Comparison of ENCODE assay signal across 19 cellular contexts in genomic region chr12:46657416-46658411, GRCh38.
DNase-seq lines count a peak whose midpoint lies in the region; ATAC-seq and TF ChIP-seq lines count a peak whose summit lies in the region.
"Had no signal": no experiment of that assay in that cellular context is flagged by ENCODE, and none has a peak within 500 bp of the region (broad histone marks: within the 10 kb centered on the region; RNA-seq: fewer than 3 reads in every experiment).

No MANE protein-coding gene starts in this region.

- H3K36me3 Mint-ChIP-seq in natural killer cell treated with Interleukin-12 subunit alpha and Interleukin-12 subunit beta and Interleukin-15 and Interleukin-18, amount 100 ng/mL, for 72 hours: no peaks in the 10 kb centered on the region

- no peak overlapping the region for H3K27ac Mint-ChIP-seq in natural killer cell treated with Interleukin-12 subunit alpha and Interleukin-12 subunit beta and Interleukin-15 and Interleukin-18, amount 100 ng/mL, for 72 hours
- H3K27ac Mint-ChIP-seq: activated naive CD4-positive, alpha-beta T cell treated with anti-CD3 and anti-CD28 coated beads, Interleukin-2, amount 50 U/mL, for 72 hours; CD8-positive, alpha-beta memory T cell; dendritic cell treated with granulocyte-macrophage colony-stimulating factor and Interleukin-4, amounts not matched to agents 40 ng/mL and 50 ng/mL, for 4 days had no signal

- H3K9me3 ChIP-seq in right cardiac atrium (ENCODE audit: control insufficient read depth, low read length) (no peaks in the 10 kb centered on the region), upper lobe of right lung (no peaks in the 10 kb centered on the region)

- H3K27ac ChIP-seq in right cardiac atrium (ENCODE audit: low read length) (peak overlapping the region; percentile 80), upper lobe of right lung (peak overlapping the region; percentile 7)
- H3K27ac ChIP-seq: 22Rv1, HL-60, VCaP had no signal

- no peaks in the 10 kb centered on the region for H3K27me3 ChIP-seq in right cardiac atrium (ENCODE audit: control insufficient read depth, insufficient read depth)
- H3K27me3 ChIP-seq in upper lobe of right lung: no peaks in the 10 kb centered on the region

- H3K4me1 ChIP-seq in right cardiac atrium (ENCODE audit: control insufficient read depth, insufficient read depth, low read length): peaks cover 4% of the 10 kb centered on the region
- H3K4me1 ChIP-seq in upper lobe of right lung: peaks cover 16% of the 10 kb centered on the region

- ATAC-seq in right cardiac atrium: peak; percentile 72 to 74
- no peak for ATAC-seq in upper lobe of right lung
- no peak for ATAC-seq in natural killer cell treated with Interleukin-12 subunit alpha and Interleukin-12 subunit beta and Interleukin-15 and Interleukin-18, amount 100 ng/mL, for 72 hours
- no peak for ATAC-seq in HG03095 (IDR thresholded peaks at IDR 0.05; ENCODE audit: unreplicated experiment)
- ATAC-seq in GM21619 (IDR thresholded peaks at IDR 0.05; ENCODE audit: unreplicated experiment): no peak
- ATAC-seq: activated naive CD4-positive, alpha-beta T cell treated with anti-CD3 and anti-CD28 coated beads, Interleukin-2, amount 50 U/mL, for 72 hours had no signal

- H3K9me3 Mint-ChIP-seq in natural killer cell treated with Interleukin-12 subunit alpha and Interleukin-12 subunit beta and Interleukin-15 and Interleukin-18, amount 100 ng/mL, for 72 hours: no peaks in the 10 kb centered on the region
- H3K9me3 Mint-ChIP-seq: CD8-positive, alpha-beta memory T cell; dendritic cell treated with granulocyte-macrophage colony-stimulating factor and Interleukin-4, amounts not matched to agents 40 ng/mL and 50 ng/mL, for 4 days; nephron had no signal

- H3K27me3 Mint-ChIP-seq in natural killer cell treated with Interleukin-12 subunit alpha and Interleukin-12 subunit beta and Interleukin-15 and Interleukin-18, amount 100 ng/mL, for 72 hours: no peaks in the 10 kb centered on the region
- H3K27me3 Mint-ChIP-seq: dendritic cell treated with granulocyte-macrophage colony-stimulating factor and Interleukin-4, amounts not matched to agents 40 ng/mL and 50 ng/mL, for 4 days had no signal

- H3K4me3 Mint-ChIP-seq in natural killer cell treated with Interleukin-12 subunit alpha and Interleukin-12 subunit beta and Interleukin-15 and Interleukin-18, amount 100 ng/mL, for 72 hours: no peak overlapping the region
- H3K4me3 Mint-ChIP-seq: CD8-positive, alpha-beta memory T cell; dendritic cell treated with granulocyte-macrophage colony-stimulating factor and Interleukin-4, amounts not matched to agents 40 ng/mL and 50 ng/mL, for 4 days; nephron had no signal

- H3K4me1 Mint-ChIP-seq in natural killer cell treated with Interleukin-12 subunit alpha and Interleukin-12 subunit beta and Interleukin-15 and Interleukin-18, amount 100 ng/mL, for 72 hours (ENCODE audit: low read depth in 2 of 2): peaks cover 27 to 30% of the 10 kb centered on the region in 2 donors

- H3K4me3 ChIP-seq in right cardiac atrium (ENCODE audit: low read length) (no peak overlapping the region), upper lobe of right lung (no peak overlapping the region)
- H3K4me3 ChIP-seq: skin epidermis had no signal

- 51% methylated on average over 4 of the region's 4 CpGs for WGBS in right cardiac atrium

- intact Hi-C loops in right cardiac atrium (cut with DNase I): loop anchor here in 2 of 4 donors (5.0 to 10.0 kb wide), 2 partner anchors 100 to 283 kb away; partner anchors contain the start of gene SLC38A2 (in 1 of the 2)
- intact Hi-C loops in upper lobe of right lung (cut with DNase I): no loop called here

- DNase-seq in DMS53 (lab: John Stamatoyannopoulos, UW): peak; percentile 40
- no peak for DNase-seq in DMS53 treated with DMSO at 0.1 percent for 48 hours (lab: John Stamatoyannopoulos, UW; ENCODE audit: unreplicated experiment)
- DNase-seq in dermis blood vessel endothelial cell: peak; percentile 41
- DNase-seq in right cardiac atrium: no peak
- no peak for DNase-seq in upper lobe of right lung
- no peak for DNase-seq in natural killer cell treated with Interleukin-12 subunit alpha and Interleukin-12 subunit beta and Interleukin-15 and Interleukin-18, amount 100 ng/mL, for 72 hours (ENCODE audit: low spot score)
- DNase-seq: CD8-positive, alpha-beta memory T cell; H7; NCI-H2107; NK-92 treated with Interleukin-12 subunit alpha and Interleukin-12 subunit beta, amount 100 ng/mL, for 24 hours had no signal

- no peaks in the 10 kb centered on the region for H3K36me3 ChIP-seq in upper lobe of right lung

- no peak for TF ChIP-seq CTCF in upper lobe of right lung (IDR thresholded peaks at IDR 0.05)

Comparison
In these comparisons a context has a peak if more than half of its experiments do, and no peak if none do; other contexts are left out.
1. DNase-seq: peak in DMS53 (single experiment) and dermis blood vessel endothelial cell (single experiment); none in DMS53 treated with DMSO at 0.1 percent for 48 hours (single experiment), right cardiac atrium (0 of 3), upper lobe of right lung (single experiment) and natural killer cell treated with Interleukin-12 subunit alpha and Interleukin-12 subunit beta and Interleukin-15 and Interleukin-18, amount 100 ng/mL, for 72 hours (single experiment).
2. ATAC-seq: peak in right cardiac atrium (2 of 2); none in upper lobe of right lung (single experiment), natural killer cell treated with Interleukin-12 subunit alpha and Interleukin-12 subunit beta and Interleukin-15 and Interleukin-18, amount 100 ng/mL, for 72 hours (0 of 2), HG03095 (single experiment) and GM21619 (single experiment).